In genomic region chr6:13493147-13493546, GRCh38 we compare ENCODE assay signal across 28 cellular contexts.
"Had no signal": no experiment of that assay in that cellular context is flagged by ENCODE, and none has a peak within 500 bp of the region (broad histone marks: within the 10 kb centered on the region; RNA-seq: fewer than 3 reads in every experiment).

No MANE protein-coding gene starts in this region.

- ATAC-seq: effector memory CD8-positive, alpha-beta T cell; esophagus mucosa; foreskin keratinocyte; gastroesophageal sphincter; heart left ventricle; heart right ventricle had no signal

- FAIRE-seq: colon, endometrium, endothelial cell of umbilical vein, frontal cortex had no signal

- H3K27ac ChIP-seq: colonic mucosa, coronary artery, dorsolateral prefrontal cortex, epithelial cell of prostate, esophagus muscularis mucosa, esophagus squamous epithelium, foreskin keratinocyte, gastroesophageal sphincter, hepatocyte had no signal

- H3K27ac Mint-ChIP-seq: dendritic cell treated with granulocyte-macrophage colony-stimulating factor and Interleukin-4, amounts not matched to agents 40 ng/mL and 50 ng/mL, for 4 days; effector memory CD8-positive, alpha-beta T cell; endodermal cell had no signal

- H3K27me3 ChIP-seq: colonic mucosa, dorsolateral prefrontal cortex, esophagus muscularis mucosa, esophagus squamous epithelium, foreskin keratinocyte, gastroesophageal sphincter, heart left ventricle, heart right ventricle had no signal

- H3K9me3 ChIP-seq: colonic mucosa, esophagus muscularis mucosa, esophagus squamous epithelium, gastroesophageal sphincter, heart left ventricle, heart right ventricle had no signal

- H3K4me3 ChIP-seq: colonic mucosa, coronary artery, dorsolateral prefrontal cortex, esophagus muscularis mucosa, esophagus squamous epithelium, gastroesophageal sphincter, heart left ventricle, heart right ventricle, hepatocyte had no signal

- H3K4me3 Mint-ChIP-seq: dendritic cell treated with granulocyte-macrophage colony-stimulating factor and Interleukin-4, amounts not matched to agents 40 ng/mL and 50 ng/mL, for 4 days; effector memory CD8-positive, alpha-beta T cell; endodermal cell had no signal

- H3K4me1 ChIP-seq: colonic mucosa had no signal

- H2AFZ ChIP-seq: hepatocyte had no signal

- H3K36me3 ChIP-seq: colonic mucosa, esophagus muscularis mucosa, esophagus squamous epithelium, gastroesophageal sphincter, heart left ventricle, heart right ventricle had no signal

- H3K27me3 Mint-ChIP-seq: effector memory CD8-positive, alpha-beta T cell had no signal

- H3K9me3 Mint-ChIP-seq: dendritic cell treated with granulocyte-macrophage colony-stimulating factor and Interleukin-4, amounts not matched to agents 40 ng/mL and 50 ng/mL, for 4 days; effector memory CD8-positive, alpha-beta T cell; endodermal cell had no signal

- DNase-seq: colonic mucosa; cortex of kidney; dermis blood vessel endothelial cell; dorsolateral prefrontal cortex; effector CD4-positive, alpha-beta T cell; effector CD8-positive, alpha-beta T cell; effector memory CD4-positive, alpha-beta T cell; effector memory CD8-positive, alpha-beta T cell; endodermal cell; erythroblast; esophagus squamous epithelium; foreskin fibroblast; foreskin keratinocyte; foreskin melanocyte; glutamatergic neuron; heart left ventricle; heart right ventricle had no signal

- H3K79me2 ChIP-seq: hepatocyte had no signal

- H3K4me2 ChIP-seq: hepatocyte had no signal
